8 cellular contexts compared by ENCODE assay signal in genomic region chr20:13105864-13106457, GRCh38.
DNase-seq lines count a peak whose midpoint lies in the region; ATAC-seq and TF ChIP-seq lines count a peak whose summit lies in the region.

No MANE protein-coding gene starts in this region.

- peaks cover 10% of the 10 kb centered on the region for H3K4me1 ChIP-seq in A673 (ENCODE audit: insufficient read depth, low read length, poor library complexity, severe bottlenecking)

- TF ChIP-seq CTCF in A673 (conservative IDR thresholded peaks at IDR 0.05; ENCODE audit: low read depth, low read length), result peak; percentile 78
- TF ChIP-seq CTCF in GM12874 (IDR thresholded peaks at IDR 0.05; ENCODE audit: insufficient read depth, low read depth, low read length), result peak; percentile 34

- no peak overlapping the region for H3K4me3 ChIP-seq in A673 (ENCODE audit: low read depth, low read length, poor library complexity, severe bottlenecking)

- no peaks in the 10 kb centered on the region for H3K36me3 ChIP-seq in A673 (ENCODE audit: insufficient read depth, low read length, poor library complexity, severe bottlenecking)

- DNase-seq in A673 (ENCODE audit: low spot score) (peak; percentile 56), NCI-H69 (lab: John Stamatoyannopoulos, UW) (peak; percentile 55), dermis microvascular lymphatic vessel endothelial cell (ENCODE audit: low read depth in 2 of 2) (peak; percentile 23 to 40), non-pigmented ciliary epithelial cell (ENCODE audit: low read depth) (peak; percentile 14), left colon (no peak)
- DNase-seq in activated T-cell treated with anti-CD3 and anti-CD28 coated beads, Interleukin-2, amount 50 U/mL, for 1 hour, result no peak

- no peak for ATAC-seq in GM19351 (IDR thresholded peaks at IDR 0.05; ENCODE audit: unreplicated experiment)
- ATAC-seq in left colon, result no peak

- no peak overlapping the region for H3K27ac ChIP-seq in A673 (ENCODE audit: low read depth, low read length, poor library complexity, severe bottlenecking)

- POLR2A ChIA-PET in A673 (lab: Charles Lee; ENCODE audit: low non-redundant PET), result no interaction called here

- no peaks in the 10 kb centered on the region for H3K27me3 ChIP-seq in A673 (replicated peaks; ENCODE audit: insufficient read depth, low read depth, low read length, poor library complexity)

- BruUV-seq in A673 (replicated peaks; lab: Mats Ljungman, UMichigan), result no TSS peak

- H3K9me3 ChIP-seq in A673 (ENCODE audit: low read depth, low read length, poor library complexity, severe bottlenecking), result no peaks in the 10 kb centered on the region

- intact Hi-C loops in A673 (cut with micrococcal nuclease; ENCODE audit: unreplicated experiment), result loop anchor here (1.0 kb wide), 2 partner anchors 136 to 181 kb away; no protein-coding TSS in a partner anchor
- intact Hi-C loops in left colon (cut with DNase I, micrococcal nuclease), result loop anchor here in 1 of 2 donors (5.0 kb wide), 1 partner anchor 134 kb away; no protein-coding TSS in a partner anchor

- CTCF ChIA-PET in A673 (lab: Charles Lee), result no interaction called here

Comparison
In these comparisons a context has a peak if more than half of its experiments do, and no peak if none do; other contexts are left out.
1. DNase-seq: peak in A673 (single experiment), NCI-H69 (single experiment), dermis microvascular lymphatic vessel endothelial cell (2 of 2) and non-pigmented ciliary epithelial cell (single experiment); none in activated T-cell treated with anti-CD3 and anti-CD28 coated beads, Interleukin-2, amount 50 U/mL, for 1 hour (single experiment) and left colon (0 of 2).